In genomic region chr17:17819111-17819510, GRCh38 we compare ENCODE assay signal across 11 cellular contexts. TPM values are rescaled to one million over a fixed set of nuclear protein-coding genes. Genes with fewer than 3 reads are reported as not detected.
DNase-seq lines count a peak whose midpoint lies in the region; ATAC-seq, FAIRE-seq and TF ChIP-seq lines count a peak whose summit lies in the region.
"Had no signal": no experiment of that assay in that cellular context is flagged by ENCODE, and none has a peak within 500 bp of the region (broad histone marks: within the 10 kb centered on the region; RNA-seq: fewer than 3 reads in every experiment).

No MANE protein-coding gene starts in this region.

- H3K4me2 ChIP-seq in HepG2 (ENCODE audit: low read depth, low read length), result no peak overlapping the region

- in situ Hi-C loops in HepG2 (cut with HindIII; ENCODE audit: extremely low pct_ligation_motif_present, low pct_unique_long_range_greater_than_20kb), result no loop called here
- in situ Hi-C loops in transverse colon (cut with MboI; ENCODE audit: low pct_ligation_motif_present in 1 of 4, low pct_unique_long_range_greater_than_20kb in 1 of 4, low sequenced_read_pairs in 3 of 4), result loop anchor here in 1 of 4 donors (5.0 kb wide), 1 partner anchor 38 kb away; no protein-coding TSS in a partner anchor

- H3K9me3 Mint-ChIP-seq in activated naive CD4-positive, alpha-beta T cell treated with anti-CD3 and anti-CD28 coated beads for 36 hours, result no peaks in the 10 kb centered on the region
- H3K9me3 Mint-ChIP-seq in activated naive CD4-positive, alpha-beta T cell treated with anti-CD3 and anti-CD28 coated beads, Interleukin-2, amount 50 U/mL, for 72 hours, result no peaks in the 10 kb centered on the region
- H3K9me3 Mint-ChIP-seq in CD4-positive, alpha-beta memory T cell, result no peaks in the 10 kb centered on the region
- H3K9me3 Mint-ChIP-seq: HFFc6 had no signal

- H3K79me2 ChIP-seq in HepG2 (ENCODE audit: insufficient read depth, low read length), result peaks cover 36% of the 10 kb centered on the region

- no peak for FAIRE-seq in HepG2 (lab: Jason Lieb, UNC)

- H3K27me3 Mint-ChIP-seq in activated naive CD4-positive, alpha-beta T cell treated with anti-CD3 and anti-CD28 coated beads for 36 hours (ENCODE audit: low read depth), result no peaks in the 10 kb centered on the region
- no peaks in the 10 kb centered on the region for H3K27me3 Mint-ChIP-seq in CD4-positive, alpha-beta memory T cell

- peaks cover 57% of the 10 kb centered on the region for H3K4me1 ChIP-seq in HepG2 (ENCODE audit: insufficient read depth, low read length)
- H3K4me1 ChIP-seq in transverse colon, result peaks cover 23 to 62% (median 56%) of the 10 kb centered on the region in 4 donors
- peaks cover 51% of the 10 kb centered on the region for H3K4me1 ChIP-seq in CD4-positive, alpha-beta memory T cell (ENCODE audit: insufficient read depth, low read length)

- peak overlapping the region; percentile 27 for H3K27ac Mint-ChIP-seq in activated naive CD4-positive, alpha-beta T cell treated with anti-CD3 and anti-CD28 coated beads for 36 hours
- peak overlapping the region in 1 of 2 donors; percentile 5 for H3K27ac Mint-ChIP-seq in activated naive CD4-positive, alpha-beta T cell treated with anti-CD3 and anti-CD28 coated beads, Interleukin-2, amount 50 U/mL, for 72 hours
- peak overlapping the region in 2 of 7 donors; percentile 23 to 80 for H3K27ac Mint-ChIP-seq in CD4-positive, alpha-beta memory T cell

- TF ChIP-seq POLR2A in HepG2 (IDR thresholded peaks at IDR 0.05; ENCODE audit: insufficient read depth in 1 of 2, low read depth in 2 of 2, low read length in 2 of 2) (no peak), transverse colon (IDR thresholded peaks at IDR 0.05) (no peak)

- H3K27me3 ChIP-seq in HepG2 (ENCODE audit: control insufficient read depth in 1 of 2, insufficient read depth in 2 of 2, low read length in 2 of 2) (no peaks in the 10 kb centered on the region), transverse colon (no peaks in the 10 kb centered on the region)
- H3K27me3 ChIP-seq in CD4-positive, alpha-beta memory T cell (ENCODE audit: insufficient read depth, low read length), result no peaks in the 10 kb centered on the region

- no peaks in the 10 kb centered on the region for H3K9me3 ChIP-seq in HepG2 (ENCODE audit: low read length)
- no peaks in the 10 kb centered on the region for H3K9me3 ChIP-seq in transverse colon
- H3K9me3 ChIP-seq in CD4-positive, alpha-beta memory T cell (ENCODE audit: control insufficient read depth in 1 of 2, low read length in 2 of 2), result no peaks in the 10 kb centered on the region
- H3K9me3 ChIP-seq: thoracic aorta had no signal

- WGBS in HepG2 (ENCODE audit: low lambda C conversion rate), result 100% methylated on average over 4 of the region's 12 CpGs
- WGBS in transverse colon (ENCODE audit: low coverage in 1 of 2), 2 donors, result 83% methylated on average over 9 of the region's 12 CpGs; no CpG with 5 or more reads in 1 of the 2 donors

- no peak for TF ChIP-seq EP300 in HepG2 (IDR thresholded peaks at IDR 0.05; ENCODE audit: low read depth in 2 of 2, low read length in 2 of 2)
- no peak for TF ChIP-seq EP300 in HepG2 (CRISPR knock-in tag; IDR thresholded peaks at IDR 0.05; ENCODE audit: borderline replicate concordance)
- no peak for TF ChIP-seq EP300 in transverse colon (IDR thresholded peaks at IDR 0.05; ENCODE audit: low read depth)

- H4K20me1 ChIP-seq in HepG2 (ENCODE audit: insufficient read depth, low read length), result peaks cover 55% of the 10 kb centered on the region

- POLR2A ChIA-PET in HepG2 (lab: Yijun Ruan, JAX), result interaction anchor here (1.2 to 1.9 kb wide), 2 partner anchors 17 to 18 kb away, joined by 4 read pairs; no protein-coding TSS in a partner anchor
- POLR2A ChIA-PET in CD4-positive, alpha-beta memory T cell (lab: Charles Lee; ENCODE audit: partially characterized antibody), result interaction anchor here (1.0 to 9.2 kb wide), 3 partner anchors 18 to 30 kb away, joined by 3 to 79 read pairs (median 5); partner anchors contain the start of gene SREBF1

- no peak overlapping the region for H3K4me3 ChIP-seq in HepG2 (replicated peaks in 1 of 3; ENCODE audit: insufficient read depth in 1 of 3, low read depth in 2 of 3, low read length in 3 of 3)
- H3K4me3 ChIP-seq in transverse colon, result no peak overlapping the region
- H3K4me3 ChIP-seq in CD4-positive, alpha-beta memory T cell (ENCODE audit: low read length in 2 of 2), result no peak overlapping the region
- H3K4me3 ChIP-seq: thoracic aorta had no signal

- no peak overlapping the region for H3K4me3 Mint-ChIP-seq in activated naive CD4-positive, alpha-beta T cell treated with anti-CD3 and anti-CD28 coated beads for 36 hours
- no peak overlapping the region for H3K4me3 Mint-ChIP-seq in CD4-positive, alpha-beta memory T cell

- ATAC-seq in activated naive CD4-positive, alpha-beta T cell treated with anti-CD3 and anti-CD28 coated beads, Interleukin-2, amount 50 U/mL, for 72 hours, result no peak
- ATAC-seq in HepG2, result no peak

- no TSS peak for BruUV-seq in HepG2 (replicated peaks; lab: Mats Ljungman, UMichigan)

- no peak for TF ChIP-seq RAD21 in HepG2 (CRISPR knock-in tag; IDR thresholded peaks at IDR 0.05)

- no peak overlapping the region for H2AFZ ChIP-seq in HepG2 (ENCODE audit: low read length)

- H3K27ac ChIP-seq in VCaP, result peak overlapping the region; percentile 88
- no peak overlapping the region for H3K27ac ChIP-seq in HepG2 (ENCODE audit: extremely low read length, insufficient read depth, low read length)
- H3K27ac ChIP-seq in transverse colon, result peak overlapping the region in 3 of 4 donors; percentile 53 to 98 (median 57)
- H3K27ac ChIP-seq in CD4-positive, alpha-beta memory T cell (ENCODE audit: low read depth, low read length), result no peak overlapping the region
- H3K27ac ChIP-seq: thoracic aorta had no signal

- H3K36me3 Mint-ChIP-seq in activated naive CD4-positive, alpha-beta T cell treated with anti-CD3 and anti-CD28 coated beads for 36 hours (ENCODE audit: low read depth), result peaks cover 53% of the 10 kb centered on the region
- peaks cover 12 to 21% of the 10 kb centered on the region in 2 donors for H3K36me3 Mint-ChIP-seq in activated naive CD4-positive, alpha-beta T cell treated with anti-CD3 and anti-CD28 coated beads, Interleukin-2, amount 50 U/mL, for 72 hours
- peaks cover 10 to 19% of the 10 kb centered on the region in 2 donors for H3K36me3 Mint-ChIP-seq in CD4-positive, alpha-beta memory T cell

- intact Hi-C loops in activated naive CD4-positive, alpha-beta T cell treated with anti-CD3 and anti-CD28 coated beads for 36 hours (cut with micrococcal nuclease), result loop anchor here (1.0 to 2.0 kb wide), 4 partner anchors 34 to 220 kb away; partner anchors contain the start of genes ATPAF2 and GID4
- intact Hi-C loops in HepG2 (cut with micrococcal nuclease; ENCODE audit: unreplicated experiment) (no loop called here), transverse colon (cut with DNase I; ENCODE audit: low total_unique reads) (loop anchor here (10.0 kb wide), 1 partner anchor 106 kb away; no protein-coding TSS in a partner anchor)
- intact Hi-C loops in CD4-positive, alpha-beta memory T cell (cut with micrococcal nuclease), result no loop called here

- CTCF ChIA-PET in activated naive CD4-positive, alpha-beta T cell treated with anti-CD3 and anti-CD28 coated beads for 36 hours (lab: Charles Lee), result interaction anchor here (0.6 to 2.4 kb wide), 2 partner anchors 41 to 176 kb away, joined by 3 to 9 read pairs; no protein-coding TSS in a partner anchor
- CTCF ChIA-PET in HepG2 (lab: Yijun Ruan, JAX; ENCODE audit: low intra/inter-chr PET ratio, low total read pairs), result no interaction called here
- CTCF ChIA-PET in CD4-positive, alpha-beta memory T cell (lab: Charles Lee; ENCODE audit: partially characterized antibody), result no interaction called here

- DNase-seq in activated naive CD4-positive, alpha-beta T cell treated with anti-CD3 and anti-CD28 coated beads for 36 hours, result no peak
- DNase-seq in activated naive CD4-positive, alpha-beta T cell treated with anti-CD3 and anti-CD28 coated beads, Interleukin-2, amount 50 U/mL, for 72 hours (ENCODE audit: low spot score in 2 of 2), result no peak
- no peak for DNase-seq in HepG2 (ENCODE audit: low spot score)
- DNase-seq in transverse colon, result no peak
- DNase-seq in CD4-positive, alpha-beta memory T cell, result no peak
- no peak for DNase-seq in NCI-H748 (lab: John Stamatoyannopoulos, UW; ENCODE audit: unreplicated experiment)
- DNase-seq in NCI-H446 treated with DMSO at 0.1 percent for 48 hours (lab: John Stamatoyannopoulos, UW), result no peak
- DNase-seq: NCI-H2171 treated with DMSO at 0.1 percent for 48 hours had no signal

- H3K9ac ChIP-seq in HepG2 (ENCODE audit: insufficient read depth, low read depth, low read length), result no peak overlapping the region

- no peak for TF ChIP-seq CTCF in VCaP (conservative IDR thresholded peaks at IDR 0.05)
- no peak for TF ChIP-seq CTCF in HepG2 (CRISPR knock-in tag; IDR thresholded peaks at IDR 0.05)
- TF ChIP-seq CTCF in transverse colon (IDR thresholded peaks at IDR 0.05), result no peak

- H3K36me3 ChIP-seq in HepG2 (replicated peaks in 1 of 2; ENCODE audit: control insufficient read depth in 1 of 2, insufficient read depth in 2 of 2, low read length in 2 of 2) (peaks cover 60 to 85% of the 10 kb centered on the region in 2 experiments), transverse colon (peaks cover 0 to 24% (median 7%) of the 10 kb centered on the region in 4 donors)
- peaks cover 13% of the 10 kb centered on the region for H3K36me3 ChIP-seq in CD4-positive, alpha-beta memory T cell (ENCODE audit: insufficient read depth, low read length)

- peaks cover 53% of the 10 kb centered on the region for H3K4me1 Mint-ChIP-seq in activated naive CD4-positive, alpha-beta T cell treated with anti-CD3 and anti-CD28 coated beads for 36 hours (ENCODE audit: low read depth)
- H3K4me1 Mint-ChIP-seq in CD4-positive, alpha-beta memory T cell, result peaks cover 17 to 56% (median 39%) of the 10 kb centered on the region in 4 donors

RNA-seq across cellular contexts. Expression of gene SREBF1, which starts 17.7 kb away (rescaled TPM):
- total RNA-seq in activated naive CD4-positive, alpha-beta T cell treated with anti-CD3 and anti-CD28 coated beads for 36 hours, result 10 to 100 TPM; 79.3 to 84.9 TPM
- total RNA-seq in activated naive CD4-positive, alpha-beta T cell treated with anti-CD3 and anti-CD28 coated beads, Interleukin-2, amount 50 U/mL, for 72 hours, result 100 to 1,000 TPM in 1 of 2 donors, 10 to 100 TPM in 1; 67.2 to 103 TPM
- total RNA-seq in HepG2 (2016; rRNA removed; fragmentation: Illumina TruSeq; extraction: Trizol) (12.6 and 34.3 TPM in 2 replicates), transverse colon (100 to 1,000 TPM in 3 of 4 donors, 10 to 100 TPM in 1; 45.7 to 206 (median 148) TPM)
- 17.8 and 21.9 TPM in 2 replicates for total RNA-seq in HepG2 (2016; cell fraction: cytosol; rRNA removed; fragmentation: Illumina TruSeq; extraction: Trizol; ENCODE audit: low read depth)
- total RNA-seq in HepG2 (2016; cell fraction: insoluble cytoplasmic fraction; rRNA removed; fragmentation: Illumina TruSeq; extraction: Trizol), result 11.7 and 40.3 TPM in 2 replicates
- 12.6 and 16.8 TPM in 2 replicates for total RNA-seq in HepG2 (2016; cell fraction: membrane; rRNA removed; fragmentation: Illumina TruSeq; extraction: Trizol)
- 53.2 and 57.7 TPM in 2 replicates for total RNA-seq in HepG2 (2016; cell fraction: nucleus; rRNA removed; fragmentation: Illumina TruSeq; extraction: Trizol)
- 38.0 and 57.5 TPM in 2 replicates for polyA plus RNA-seq in HepG2 (2011; rRNA removed)
- 16.6 and 23.2 TPM in 2 replicates for polyA plus RNA-seq in HepG2 (2011; cell fraction: cytosol; rRNA removed)
- polyA plus RNA-seq in HepG2 (2011; cell fraction: nucleus; rRNA removed), result 385 and 409 TPM in 2 replicates
- 60.2 and 60.8 TPM in 2 replicates for polyA plus RNA-seq in HepG2 (2012)
- 3.6 and 4.8 TPM in 2 replicates for polyA plus RNA-seq in HepG2 (2016; cell fraction: cytosol; fragmentation: Illumina TruSeq; extraction: Trizol; ENCODE audit: low read depth)
- polyA plus RNA-seq in HepG2 (2016; cell fraction: insoluble cytoplasmic fraction; fragmentation: Illumina TruSeq; extraction: Trizol; ENCODE audit: low read depth), result 11.3 and 14.1 TPM in 2 replicates
- polyA plus RNA-seq in HepG2 (2016; cell fraction: membrane; fragmentation: Illumina TruSeq; extraction: Trizol; ENCODE audit: low read depth), result 7.4 and 8.0 TPM in 2 replicates
- polyA plus RNA-seq in HepG2 (2016; cell fraction: nucleus; fragmentation: Illumina TruSeq; extraction: Trizol; ENCODE audit: insufficient read depth, low read depth), result 156 and 162 TPM in 2 replicates
- polyA minus RNA-seq in HepG2 (2011; rRNA and poly(A)+ RNA removed; ENCODE audit: low replicate concordance), result 70.2 and 130 TPM in 2 replicates
- polyA minus RNA-seq in HepG2 (2011; cell fraction: cytosol; rRNA and poly(A)+ RNA removed), result 35.3 and 56.1 TPM in 2 replicates
- 93.2 and 119 TPM in 2 replicates for polyA minus RNA-seq in HepG2 (2011; cell fraction: nucleus; rRNA and poly(A)+ RNA removed)
- total RNA-seq in CD4-positive, alpha-beta memory T cell, result 10 to 100 TPM in 1 of 2 experiments, 1 to 10 TPM in 1; 10.0 to 11.7 TPM
- polyA plus RNA-seq in CD4-positive, alpha-beta memory T cell, result 10 to 100 TPM in 1 of 2 donors, 1 to 10 TPM in 1; 5.0 to 15.5 TPM

Comparison
In these comparisons a context has a peak if more than half of its experiments do, and no peak if none do; other contexts are left out.
1. H3K27ac ChIP-seq: peak in VCaP (single experiment) and transverse colon (3 of 4); none in HepG2 (single experiment) and CD4-positive, alpha-beta memory T cell (single experiment).
2. intact Hi-C loops: an anchor here in activated naive CD4-positive, alpha-beta T cell treated with anti-CD3 and anti-CD28 coated beads for 36 hours (1.0 to 2.0 kb wide) and transverse colon (10.0 kb wide); none called in HepG2 and CD4-positive, alpha-beta memory T cell.